Comparison of ENCODE assay signal across 16 cellular contexts in genomic region chr3:152253514-152253913, GRCh38. TPM values are rescaled to one million over a fixed set of nuclear protein-coding genes. Genes with fewer than 3 reads are reported as not detected.
DNase-seq lines count a peak whose midpoint lies in the region; ATAC-seq and TF ChIP-seq lines count a peak whose summit lies in the region.
"Had no signal": no experiment of that assay in that cellular context is flagged by ENCODE, and none has a peak within 500 bp of the region (broad histone marks: within the 10 kb centered on the region; RNA-seq: fewer than 3 reads in every experiment).

No MANE protein-coding gene starts in this region.

- H4K20me1 ChIP-seq in mammary epithelial cell (ENCODE audit: insufficient read depth, low read length) = no peaks in the 10 kb centered on the region

- peaks cover 3% of the 10 kb centered on the region for H3K4me1 ChIP-seq in mammary epithelial cell (ENCODE audit: insufficient read depth, low read length)
- H3K4me1 ChIP-seq in right lobe of liver = peaks cover 0 to 8% (median 0%) of the 10 kb centered on the region in 4 donors

- WGBS in mammary epithelial cell (ENCODE audit: low coverage, missing lambda C conversion rate) = 100% methylated on average over 1 of the region's 1 CpG
- 67% methylated on average over 1 of the region's 1 CpG for WGBS in right lobe of liver (ENCODE audit: insufficient coverage, low coverage, low lambda C conversion rate, missing lambda C conversion rate)

- H3K4me2 ChIP-seq in mammary epithelial cell (ENCODE audit: insufficient read depth, low read depth, low read length) = no peak overlapping the region

- in situ Hi-C loops in mammary epithelial cell (cut with MboI; ENCODE audit: low sequenced_read_pairs in 2 of 2) = loop anchor here in 1 of 2 donors (25.0 kb wide), 1 partner anchor 166 kb away; no protein-coding TSS in a partner anchor

- TF ChIP-seq CTCF in HL-60 (IDR thresholded peaks at IDR 0.05; ENCODE audit: insufficient read depth, low read length) = no peak
- no peak for TF ChIP-seq CTCF in mammary epithelial cell (conservative IDR thresholded peaks at IDR 0.05 in 1 of 2, IDR thresholded peaks at IDR 0.05 in 1 of 2; ENCODE audit: extremely low read depth in 1 of 2, insufficient read depth in 1 of 2, low read depth in 1 of 2, low read length in 2 of 2)
- no peak for TF ChIP-seq CTCF in right lobe of liver (IDR thresholded peaks at IDR 0.05)

- H3K4me1 Mint-ChIP-seq in activated T-cell treated with anti-CD3 and anti-CD28 coated beads, Interleukin-2, amount 50 U/mL, for 24 hours (ENCODE audit: low read depth) = peaks cover 74% of the 10 kb centered on the region
- H3K4me1 Mint-ChIP-seq in activated naive CD8-positive, alpha-beta T cell treated with anti-CD3 and anti-CD28 coated beads, Interleukin-2, amount 50 U/mL, for 24 hours = peaks cover 74% of the 10 kb centered on the region
- H3K4me1 Mint-ChIP-seq: H9 had no signal

- H3K27ac ChIP-seq in HL-60 (replicated peaks) = peak overlapping the region; percentile 89
- no peak overlapping the region for H3K27ac ChIP-seq in mammary epithelial cell (ENCODE audit: insufficient read depth, low read depth, low read length)
- H3K27ac ChIP-seq in right lobe of liver = no peak overlapping the region

- H3K27me3 ChIP-seq in HL-60 (ENCODE audit: insufficient read depth, poor library complexity, severe bottlenecking) (no peaks in the 10 kb centered on the region), mammary epithelial cell (ENCODE audit: insufficient read depth, low read length) (no peaks in the 10 kb centered on the region), right lobe of liver (no peaks in the 10 kb centered on the region)

- ATAC-seq in activated naive CD8-positive, alpha-beta T cell treated with anti-CD3 and anti-CD28 coated beads, Interleukin-2, amount 50 U/mL, for 24 hours = no peak
- ATAC-seq in sciatic nerve = peak; percentile 46
- no peak for ATAC-seq in right lobe of liver
- ATAC-seq: PC-3 had no signal

- H3K9me3 ChIP-seq in mammary epithelial cell (replicated peaks; ENCODE audit: insufficient read depth, low read length) = no peaks in the 10 kb centered on the region
- H3K9me3 ChIP-seq in right lobe of liver = no peaks in the 10 kb centered on the region

- TF ChIP-seq POLR2A in right lobe of liver (IDR thresholded peaks at IDR 0.05) = no peak

- H3K9ac ChIP-seq in mammary epithelial cell (ENCODE audit: insufficient read depth, low read length) = no peak overlapping the region

- H2AFZ ChIP-seq in mammary epithelial cell (ENCODE audit: low read depth, low read length) = no peak overlapping the region

- CTCF ChIA-PET in mammary epithelial cell (lab: Charles Lee; ENCODE audit: low non-redundant PET) = interaction anchor here (0.5 kb wide), 1 partner anchor 17 kb away, joined by 3 read pairs; no protein-coding TSS in a partner anchor

- no peaks in the 10 kb centered on the region for H3K27me3 Mint-ChIP-seq in activated T-cell treated with anti-CD3 and anti-CD28 coated beads, Interleukin-2, amount 50 U/mL, for 24 hours
- H3K27me3 Mint-ChIP-seq in activated naive CD8-positive, alpha-beta T cell treated with anti-CD3 and anti-CD28 coated beads, Interleukin-2, amount 50 U/mL, for 24 hours = no peaks in the 10 kb centered on the region

- no peaks in the 10 kb centered on the region for H3K36me3 Mint-ChIP-seq in activated T-cell treated with anti-CD3 and anti-CD28 coated beads, Interleukin-2, amount 50 U/mL, for 24 hours (ENCODE audit: low read depth)
- H3K36me3 Mint-ChIP-seq in activated naive CD8-positive, alpha-beta T cell treated with anti-CD3 and anti-CD28 coated beads, Interleukin-2, amount 50 U/mL, for 24 hours (ENCODE audit: low read depth) = no peaks in the 10 kb centered on the region

- no peak for DNase-seq in activated T-cell treated with anti-CD3 and anti-CD28 coated beads, Interleukin-2, amount 50 U/mL, for 24 hours
- no peak for DNase-seq in activated T-cell treated with anti-CD3 and anti-CD28 coated beads, Interleukin-2, amount 50 U/mL, for 1 hour
- DNase-seq in HL-60 (ENCODE audit: low read depth in 1 of 2, low spot score in 1 of 2) (no peak), sciatic nerve (ENCODE audit: low spot score) (no peak), mammary epithelial cell (no peak), SKM-1 (lab: John Stamatoyannopoulos, UW; ENCODE audit: unreplicated experiment) (no peak), right lobe of liver (no peak)
- DNase-seq in activated naive CD8-positive, alpha-beta T cell treated with anti-CD3 and anti-CD28 coated beads, Interleukin-2, amount 50 U/mL, for 24 hours = no peak
- DNase-seq: ACHN; anterior cingulate cortex; H9; NCI-H2029; NCI-H510A; PC-3; stimulated activated CD4-positive, alpha-beta T cell treated with anti-CD3 and anti-CD28 coated beads, Interleukin-4, amount 100 ng/mL, for 4 hours had no signal

- peak overlapping the region; percentile 89 for H3K27ac Mint-ChIP-seq in activated T-cell treated with anti-CD3 and anti-CD28 coated beads, Interleukin-2, amount 50 U/mL, for 24 hours
- peak overlapping the region; percentile 97 for H3K27ac Mint-ChIP-seq in activated naive CD8-positive, alpha-beta T cell treated with anti-CD3 and anti-CD28 coated beads, Interleukin-2, amount 50 U/mL, for 24 hours
- H3K27ac Mint-ChIP-seq: H9 had no signal

- intact Hi-C loops in sciatic nerve (cut with DNase I) (no loop called here), mammary epithelial cell (cut with micrococcal nuclease) (no loop called here), right lobe of liver (cut with DNase I) (no loop called here)

- dilution Hi-C loops in mammary epithelial cell (cut with HindIII; ENCODE audit: low sequenced_read_pairs) = no loop called here

- H3K4me3 ChIP-seq in HL-60 (replicated peaks; ENCODE audit: insufficient read depth, low read length) = no peak overlapping the region
- no peak overlapping the region for H3K4me3 ChIP-seq in mammary epithelial cell (replicated peaks in 1 of 3; ENCODE audit: insufficient read depth in 1 of 3, low read depth in 2 of 3, low read length in 3 of 3)
- H3K4me3 ChIP-seq in right lobe of liver = no peak overlapping the region
- H3K4me3 ChIP-seq: SK-N-MC had no signal

- H3K9me3 Mint-ChIP-seq in activated T-cell treated with anti-CD3 and anti-CD28 coated beads, Interleukin-2, amount 50 U/mL, for 24 hours = no peaks in the 10 kb centered on the region
- H3K9me3 Mint-ChIP-seq in activated naive CD8-positive, alpha-beta T cell treated with anti-CD3 and anti-CD28 coated beads, Interleukin-2, amount 50 U/mL, for 24 hours = no peaks in the 10 kb centered on the region
- H3K9me3 Mint-ChIP-seq: H9 had no signal

- no peaks in the 10 kb centered on the region for H3K79me2 ChIP-seq in mammary epithelial cell (ENCODE audit: insufficient read depth, low read length)

- H3K36me3 ChIP-seq in mammary epithelial cell (ENCODE audit: insufficient read depth, low read length) (no peaks in the 10 kb centered on the region), right lobe of liver (no peaks in the 10 kb centered on the region)

- BruUV-seq in mammary epithelial cell (replicated peaks; lab: Mats Ljungman, UMichigan) = no TSS peak

- no peak overlapping the region for H3K4me3 Mint-ChIP-seq in activated T-cell treated with anti-CD3 and anti-CD28 coated beads, Interleukin-2, amount 50 U/mL, for 24 hours
- peak overlapping the region; percentile 41 for H3K4me3 Mint-ChIP-seq in activated naive CD8-positive, alpha-beta T cell treated with anti-CD3 and anti-CD28 coated beads, Interleukin-2, amount 50 U/mL, for 24 hours
- H3K4me3 Mint-ChIP-seq: H9 had no signal

RNA-seq across cellular contexts. Expression of gene MBNL1, which starts 15.2 kb away (rescaled TPM):
- total RNA-seq in sciatic nerve = 215 TPM
- total RNA-seq in mammary epithelial cell = 100 to 1,000 TPM; 107 to 188 TPM
- 69.5 TPM for polyA plus RNA-seq in mammary epithelial cell
- 363 TPM for polyA minus RNA-seq in mammary epithelial cell
- total RNA-seq in right lobe of liver = 10 to 100 TPM; 49.9 to 89.6 (median 63.2) TPM
